Comparison of ENCODE assay signal across 8 cellular contexts in the genomic region with DNA sequence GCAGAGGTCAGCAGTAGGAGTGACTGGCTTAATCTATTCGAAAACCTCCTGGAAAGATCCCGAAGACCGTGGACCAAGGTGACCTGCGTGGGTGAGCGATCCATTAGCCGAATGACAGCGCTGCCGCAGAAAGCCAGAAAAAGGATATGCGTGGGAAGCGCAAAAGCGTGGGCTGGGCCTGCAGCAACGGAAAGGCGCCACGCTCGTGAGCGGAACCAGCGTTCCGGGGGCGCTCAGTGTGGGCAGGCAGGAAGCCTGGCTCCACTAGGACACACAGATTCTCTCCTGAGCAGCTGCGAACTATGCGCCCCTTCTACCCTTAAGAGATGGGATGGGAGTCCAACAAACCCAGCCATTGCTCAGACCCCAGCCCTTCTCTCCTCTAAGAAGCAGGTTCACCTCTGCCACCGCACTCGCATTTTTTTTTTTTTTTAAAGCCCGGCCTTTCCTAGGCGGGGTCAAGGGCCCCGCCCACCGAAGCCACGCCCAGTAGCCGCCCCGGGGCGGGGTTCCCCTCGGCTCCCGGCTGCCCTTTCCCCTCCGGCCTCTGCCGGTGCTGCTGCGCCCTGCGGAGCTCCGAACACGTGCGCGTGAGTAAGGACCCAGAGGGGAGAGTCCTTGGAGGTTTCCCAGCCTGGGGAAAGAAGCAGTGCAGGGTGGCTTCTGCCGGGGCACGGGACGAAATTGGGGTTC. TPM values are rescaled to one million over a fixed set of nuclear protein-coding genes. Genes with fewer than 3 reads are reported as not detected.
A peak's percentile ranks its signal among the peaks of the same experiment; 100 is the strongest.
DNase-seq lines count a peak whose midpoint lies in the region; ATAC-seq, FAIRE-seq and TF ChIP-seq lines count a peak whose summit lies in the region.

No MANE protein-coding gene starts in this region.

- H3K27ac ChIP-seq in OCI-LY7 (ENCODE audit: low read depth, low read length, poor library complexity, severe bottlenecking) (peak overlapping the region; percentile 74), esophagus (ENCODE audit: low read depth in 2 of 2, low read length in 1 of 2) (peak overlapping the region; percentile 85 to 92), muscle layer of duodenum (ENCODE audit: low read length) (peak overlapping the region; percentile 83)

- H3K27me3 ChIP-seq in esophagus (ENCODE audit: control insufficient read depth in 1 of 2, insufficient read depth in 2 of 2, low read length in 2 of 2) (no peaks in the 10 kb centered on the region), muscle layer of duodenum (ENCODE audit: low read depth, low read length) (no peaks in the 10 kb centered on the region)

- POLR2A ChIA-PET in OCI-LY7 (lab: Charles Lee) = interaction anchor here (0.5 to 0.8 kb wide), 3 partner anchors 11 to 228 kb away, joined by 3 to 4 read pairs (median 3); no protein-coding TSS in a partner anchor

- no peak for FAIRE-seq in D721Med (lab: Jason Lieb, UNC)

- CTCF ChIA-PET in OCI-LY7 (lab: Charles Lee; ENCODE audit: unreplicated experiment) = no interaction called here

- 0% methylated on average over 44 of the region's 44 CpGs for WGBS in esophagus, 2 donors

- H3K36me3 ChIP-seq in OCI-LY7 (ENCODE audit: insufficient read depth, low read length) = peaks cover 46% of the 10 kb centered on the region
- peaks cover 2 to 4% of the 10 kb centered on the region in 2 donors for H3K36me3 ChIP-seq in esophagus (ENCODE audit: control insufficient read depth in 2 of 2, insufficient read depth in 2 of 2, low read length in 1 of 2)
- H3K36me3 ChIP-seq in muscle layer of duodenum (ENCODE audit: control insufficient read depth in 1 of 2, insufficient read depth in 2 of 2, low read length in 2 of 2) = peaks cover 5 to 6% of the 10 kb centered on the region in 2 donors

- BruUV-seq in OCI-LY7 (replicated peaks; lab: Mats Ljungman, UMichigan) = no TSS peak

- no peaks in the 10 kb centered on the region for H3K9me2 ChIP-seq in OCI-LY7 (ENCODE audit: insufficient read depth, low read length)

- H4K20me1 ChIP-seq in OCI-LY7 (ENCODE audit: insufficient read depth, low read length) = peaks cover 20% of the 10 kb centered on the region; the same call in 1 of the 2 replicates

- intact Hi-C loops in OCI-LY7 (cut with micrococcal nuclease; ENCODE audit: unreplicated experiment) = loop anchor here (2.0 to 5.0 kb wide), 2 partner anchors 21 to 69 kb away; a partner anchor contains a TSS

- peak; percentile 88 for DNase-seq in D721Med (ENCODE audit: insufficient read length, low spot score)
- peak; percentile 83 for DNase-seq in HK-2 (ENCODE audit: unreplicated experiment)
- DNase-seq in OCI-LY7 (ENCODE audit: low spot score) = peak; percentile 92
- DNase-seq in activated T-cell treated with anti-CD3 and anti-CD28 coated beads for 48 hours (ENCODE audit: low read depth) = peak; percentile 87
- DNase-seq in stimulated activated CD8-positive, alpha-beta memory T cell treated with anti-CD3 and anti-CD28 coated beads, Interleukin-7, amount 100 ng/mL, for 24 hours (ENCODE audit: low read depth) = peak; percentile 70

- no peaks in the 10 kb centered on the region for H3K9me3 ChIP-seq in OCI-LY7 (ENCODE audit: low read length)
- no peaks in the 10 kb centered on the region for H3K9me3 ChIP-seq in esophagus (ENCODE audit: control insufficient read depth in 2 of 2, insufficient read depth in 1 of 2, low read depth in 1 of 2, low read length in 1 of 2)
- no peaks in the 10 kb centered on the region for H3K9me3 ChIP-seq in muscle layer of duodenum (ENCODE audit: control insufficient read depth in 1 of 2, low read length in 2 of 2)

- peaks cover 48% of the 10 kb centered on the region for H3K4me1 ChIP-seq in OCI-LY7 (ENCODE audit: insufficient read depth, low read length, poor library complexity, severe bottlenecking)
- H3K4me1 ChIP-seq in esophagus (ENCODE audit: control insufficient read depth in 2 of 2, insufficient read depth in 2 of 2, low read length in 1 of 2) = peaks cover 9 to 18% of the 10 kb centered on the region in 2 donors
- H3K4me1 ChIP-seq in muscle layer of duodenum (ENCODE audit: control insufficient read depth in 1 of 2, insufficient read depth in 2 of 2, low read length in 2 of 2) = peaks cover 9 to 20% of the 10 kb centered on the region in 2 donors

- H3K4me3 ChIP-seq in OCI-LY7 (ENCODE audit: low read depth, low read length, poor library complexity, severe bottlenecking) (peak overlapping the region; percentile 91), esophagus (ENCODE audit: low read depth in 1 of 2, low read length in 2 of 2) (peak overlapping the region; percentile 57 to 66), muscle layer of duodenum (ENCODE audit: low read depth in 1 of 2, low read length in 2 of 2) (peak overlapping the region; percentile 74 to 84)

- H3K4me2 ChIP-seq in OCI-LY7 (ENCODE audit: low read length) = peak overlapping the region; percentile 81

- H2AFZ ChIP-seq in OCI-LY7 (ENCODE audit: low read length) = peak overlapping the region; percentile 64; the same call in 1 of the 2 replicates

- TF ChIP-seq CTCF in D721Med (IDR thresholded peaks at IDR 0.05; ENCODE audit: insufficient read depth, missing control alignments) = no peak
- TF ChIP-seq CTCF in OCI-LY7 (conservative IDR thresholded peaks at IDR 0.05; ENCODE audit: low read length) = 0 out of 2 replicates have a peak, but pooled peaks have one; percentile 29

- ATAC-seq in GM19463 (IDR thresholded peaks at IDR 0.05; ENCODE audit: unreplicated experiment) = peak; percentile 88

- H3K79me2 ChIP-seq in OCI-LY7 (ENCODE audit: insufficient read depth, low read depth, low read length) = peaks cover 48% of the 10 kb centered on the region

RNA-seq across cellular contexts. Expression of a gene that starts 19.8 kb away (rescaled TPM):
- 205 and 276 TPM in 2 replicates for total RNA-seq in OCI-LY7 (2014; rRNA removed; shearing (Covaris generic))
- 270 and 274 TPM in 2 replicates for total RNA-seq in OCI-LY7 (2022)
- 10 to 100 TPM; 54.3 to 77.2 TPM for polyA plus RNA-seq in esophagus

Comparison
In these comparisons a context has a peak if more than half of its experiments do, and no peak if none do; other contexts are left out.
1. Peak in every context shown above with its lines: DNase-seq, ATAC-seq, H3K4me3 ChIP-seq and H3K27ac ChIP-seq.